In the genomic region with DNA sequence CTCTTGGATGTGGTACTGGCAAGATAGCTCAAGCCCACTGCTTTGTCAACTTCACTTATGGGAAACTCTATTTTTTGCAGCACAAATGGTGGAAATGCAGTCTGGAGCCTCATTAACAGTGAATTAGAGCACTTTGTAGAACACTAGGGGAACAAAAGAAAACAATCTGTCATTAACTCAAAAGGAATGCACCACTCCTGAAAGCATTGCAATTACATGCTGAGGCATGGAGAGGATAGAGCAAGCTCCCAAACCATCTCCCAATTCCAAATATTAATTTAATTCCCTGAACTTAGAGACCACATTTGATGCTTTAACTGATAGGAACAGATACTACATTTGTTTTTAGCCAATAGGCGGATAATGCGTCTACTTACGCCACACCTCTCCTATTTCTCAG, we compare ENCODE assay signal across 18 cellular contexts.
"Had no signal": no experiment of that assay in that cellular context is flagged by ENCODE, and none has a peak within 500 bp of the region (broad histone marks: within the 10 kb centered on the region; RNA-seq: fewer than 3 reads in every experiment).

No MANE protein-coding gene starts in this region.

- H3K9me3 ChIP-seq: left lung, thoracic aorta, upper lobe of left lung had no signal

- H3K27me3 ChIP-seq: hepatocyte, left lung, upper lobe of left lung had no signal

- H3K4me1 Mint-ChIP-seq: activated naive CD4-positive, alpha-beta T cell treated with anti-CD3 and anti-CD28 coated beads, Interleukin-2, amount 50 U/mL, for 24 hours; stimulated activated memory B cell treated with anti-CD40 and anti-IgM and Interleukin-4, amounts not matched to agents 10 μg/mL and 1 μg/mL and 100 μg/mL, for 72 hours had no signal

- H3K27ac Mint-ChIP-seq: activated naive CD4-positive, alpha-beta T cell treated with anti-CD3 and anti-CD28 coated beads, Interleukin-2, amount 50 U/mL, for 24 hours; stimulated activated memory B cell treated with anti-CD40 and anti-IgM and Interleukin-4, amounts not matched to agents 10 μg/mL and 1 μg/mL and 100 μg/mL, for 72 hours; T-helper 1 cell treated with Interleukin-12 subunit alpha and Interleukin-12 subunit beta and Interleukin-4 antibody, amounts not matched to agents 30 μg/mL and 1 μg/mL, for 36 hours had no signal

- H2AFZ ChIP-seq: hepatocyte, parathyroid adenoma had no signal

- H3K27me3 Mint-ChIP-seq: activated naive CD4-positive, alpha-beta T cell treated with anti-CD3 and anti-CD28 coated beads, Interleukin-2, amount 50 U/mL, for 24 hours; stimulated activated memory B cell treated with anti-CD40 and anti-IgM and Interleukin-4, amounts not matched to agents 10 μg/mL and 1 μg/mL and 100 μg/mL, for 72 hours had no signal

- DNase-seq: activated CD4-positive, alpha-beta T cell treated with anti-CD3 and anti-CD28 coated beads, Interleukin-2, amount 50 U/mL, for 1 hour; activated CD4-positive, CD25-positive, alpha-beta regulatory T cell treated with anti-CD3 and anti-CD28 coated beads, Interleukin-2, amount 50 U/mL, for 72 hours; activated CD8-positive, alpha-beta memory T cell treated with anti-CD3 and anti-CD28 coated beads for 24 hours; activated CD8-positive, alpha-beta memory T cell treated with anti-CD3 and anti-CD28 coated beads, Interleukin-2, amount 50 U/mL, for 48 hours; activated gamma-delta T cell; activated T-cell treated with anti-CD3 and anti-CD28 coated beads, Interleukin-2, amount 50 U/mL, for 48 hours; effector CD8-positive, alpha-beta T cell; kidney; left lung; stimulated activated CD4-positive, alpha-beta T cell treated with anti-CD3 and anti-CD28 coated beads, Interleukin-4, amount 100 ng/mL, for 24 hours; upper lobe of left lung had no signal

- H3K4me1 ChIP-seq: left lung, parathyroid adenoma had no signal

- H3K4me3 Mint-ChIP-seq: activated naive CD4-positive, alpha-beta T cell treated with anti-CD3 and anti-CD28 coated beads, Interleukin-2, amount 50 U/mL, for 24 hours; stimulated activated memory B cell treated with anti-CD40 and anti-IgM and Interleukin-4, amounts not matched to agents 10 μg/mL and 1 μg/mL and 100 μg/mL, for 72 hours; T-helper 1 cell treated with Interleukin-12 subunit alpha and Interleukin-12 subunit beta and Interleukin-4 antibody, amounts not matched to agents 30 μg/mL and 1 μg/mL, for 36 hours had no signal

- H3K79me2 ChIP-seq: hepatocyte, parathyroid adenoma had no signal

- H3K9ac ChIP-seq: parathyroid adenoma had no signal

- H3K36me3 ChIP-seq: left lung, thoracic aorta, upper lobe of left lung had no signal

- H3K4me2 ChIP-seq: hepatocyte had no signal

- H3K27ac ChIP-seq: hepatocyte, left lung, parathyroid adenoma, thoracic aorta had no signal

- H3K4me3 ChIP-seq: hepatocyte, left lung, thoracic aorta, upper lobe of left lung had no signal

- ATAC-seq: left lung; sciatic nerve; stimulated activated memory B cell treated with anti-CD40 and anti-IgM and Interleukin-4, amounts not matched to agents 10 μg/mL and 1 μg/mL and 100 μg/mL, for 72 hours had no signal

- H3K36me3 Mint-ChIP-seq: activated naive CD4-positive, alpha-beta T cell treated with anti-CD3 and anti-CD28 coated beads, Interleukin-2, amount 50 U/mL, for 24 hours; stimulated activated memory B cell treated with anti-CD40 and anti-IgM and Interleukin-4, amounts not matched to agents 10 μg/mL and 1 μg/mL and 100 μg/mL, for 72 hours had no signal

- H3K9me3 Mint-ChIP-seq: activated naive CD4-positive, alpha-beta T cell treated with anti-CD3 and anti-CD28 coated beads, Interleukin-2, amount 50 U/mL, for 24 hours; stimulated activated memory B cell treated with anti-CD40 and anti-IgM and Interleukin-4, amounts not matched to agents 10 μg/mL and 1 μg/mL and 100 μg/mL, for 72 hours; T-helper 1 cell treated with Interleukin-12 subunit alpha and Interleukin-12 subunit beta and Interleukin-4 antibody, amounts not matched to agents 30 μg/mL and 1 μg/mL, for 36 hours had no signal
